10 cellular contexts compared by ENCODE assay signal in the genomic region with DNA sequence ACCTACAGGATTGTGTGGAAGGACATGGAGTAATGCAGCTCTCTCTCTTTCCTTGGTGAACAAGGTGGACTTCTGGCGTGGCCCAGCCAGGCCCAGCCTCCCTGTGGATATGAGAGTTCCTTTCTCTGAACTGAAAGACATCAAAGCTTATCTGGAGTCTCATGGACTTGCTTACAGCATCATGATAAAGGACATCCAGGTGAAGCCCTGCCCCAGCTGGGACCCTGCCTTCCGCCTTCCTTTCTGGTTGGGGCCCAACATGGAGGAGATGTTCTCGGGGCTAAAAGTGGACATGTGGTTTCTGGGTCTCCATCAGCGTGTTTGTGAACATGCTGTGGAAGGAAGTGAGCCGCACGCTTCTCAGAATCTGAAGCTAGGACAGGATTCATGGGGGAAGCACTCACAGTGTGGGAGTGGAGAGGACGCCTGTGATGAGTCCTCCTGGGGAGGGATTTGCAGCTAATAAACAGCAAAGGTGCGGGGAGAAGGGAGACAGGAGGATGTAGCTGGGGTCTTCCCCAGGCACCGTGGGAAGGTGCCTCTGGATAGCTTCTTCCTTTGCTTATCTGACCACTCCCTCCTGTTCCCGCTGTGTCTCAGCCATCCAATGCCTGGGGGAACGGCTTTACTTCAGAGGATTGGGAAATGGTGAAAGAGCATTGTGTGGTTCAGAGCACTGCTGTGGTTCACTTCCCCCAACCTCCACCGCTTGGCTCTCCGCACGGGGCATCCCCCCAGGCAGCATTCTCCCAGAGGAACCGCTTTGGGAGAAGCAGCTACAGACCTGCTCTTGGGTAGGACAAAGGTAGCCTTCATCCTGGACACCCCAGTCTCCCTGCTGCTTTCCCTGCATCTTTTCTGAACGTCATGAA. TPM values are rescaled to one million over a fixed set of nuclear protein-coding genes. Genes with fewer than 3 reads are reported as not detected.
DNase-seq lines count a peak whose midpoint lies in the region; ATAC-seq lines count a peak whose summit lies in the region.
"Had no signal": no experiment of that assay in that cellular context is flagged by ENCODE, and none has a peak within 500 bp of the region (broad histone marks: within the 10 kb centered on the region; RNA-seq: fewer than 3 reads in every experiment).

No MANE protein-coding gene starts in this region.

- no peak overlapping the region for H3K9ac ChIP-seq in skeletal muscle tissue (ENCODE audit: low read depth in 1 of 3, low read length in 3 of 3)

- DNase-seq in NCI-H1105 treated with DMSO at 0.1 percent for 48 hours (lab: John Stamatoyannopoulos, UW) (peak; percentile 33), NCI-H1105 (lab: John Stamatoyannopoulos, UW) (no peak), SJCRH30 (peak; percentile 88 to 95), foreskin melanocyte (peak; percentile 45), NK-92 (lab: John Stamatoyannopoulos, UW; ENCODE audit: unreplicated experiment) (no peak)
- DNase-seq in effector memory CD4-positive, alpha-beta T cell: no peak
- DNase-seq: left colon had no signal

- H3K36me3 ChIP-seq in SJCRH30 (no peaks in the 10 kb centered on the region), skeletal muscle tissue (ENCODE audit: control insufficient read depth in 3 of 3, insufficient read depth in 3 of 3, low read length in 3 of 3) (no peaks in the 10 kb centered on the region)
- H3K36me3 ChIP-seq in effector memory CD4-positive, alpha-beta T cell (ENCODE audit: control insufficient read depth, insufficient read depth, low read length): no peaks in the 10 kb centered on the region

- H3K27me3 ChIP-seq in SJCRH30 (no peaks in the 10 kb centered on the region), skeletal muscle tissue (ENCODE audit: control insufficient read depth in 3 of 3, insufficient read depth in 3 of 3, low read length in 3 of 3) (peaks cover 3 to 20% (median 12%) of the 10 kb centered on the region in 3 donors)
- H3K27me3 ChIP-seq in effector memory CD4-positive, alpha-beta T cell (replicated peaks; ENCODE audit: control insufficient read depth, insufficient read depth, low read length, poor library complexity, severe bottlenecking): no peaks in the 10 kb centered on the region

- H3K27ac ChIP-seq in SJCRH30 (peak overlapping the region; percentile 91), skeletal muscle tissue (ENCODE audit: low read depth, low read length) (peak overlapping the region; percentile 68)
- no peak overlapping the region for H3K27ac ChIP-seq in effector memory CD4-positive, alpha-beta T cell (ENCODE audit: insufficient read depth, low read length, poor library complexity, severe bottlenecking)
- H3K27ac ChIP-seq: HL-60 had no signal

- no peak for ATAC-seq in GM19463 (IDR thresholded peaks at IDR 0.05; ENCODE audit: unreplicated experiment)
- ATAC-seq: left colon had no signal

- peaks cover 41% of the 10 kb centered on the region for H3K4me1 ChIP-seq in SJCRH30
- H3K4me1 ChIP-seq in skeletal muscle tissue (ENCODE audit: control insufficient read depth in 3 of 3, insufficient read depth in 3 of 3, low read length in 3 of 3): peaks cover 9 to 25% (median 19%) of the 10 kb centered on the region in 3 donors
- no peaks in the 10 kb centered on the region for H3K4me1 ChIP-seq in effector memory CD4-positive, alpha-beta T cell (ENCODE audit: control insufficient read depth, insufficient read depth, low read length, poor library complexity, severe bottlenecking)

- H3K4me3 ChIP-seq in SJCRH30 (peak overlapping the region; percentile 38), skeletal muscle tissue (ENCODE audit: low read length in 3 of 3) (no peak overlapping the region)
- H3K4me3 ChIP-seq in effector memory CD4-positive, alpha-beta T cell (ENCODE audit: insufficient read depth, low read depth, low read length, poor library complexity, severe bottlenecking): no peak overlapping the region

- H3K9me3 ChIP-seq in SJCRH30 (replicated peaks) (no peaks in the 10 kb centered on the region), skeletal muscle tissue (ENCODE audit: control insufficient read depth in 3 of 3, low read length in 3 of 3) (no peaks in the 10 kb centered on the region)
- no peaks in the 10 kb centered on the region for H3K9me3 ChIP-seq in effector memory CD4-positive, alpha-beta T cell (ENCODE audit: control insufficient read depth, low read length)

RNA-seq across cellular contexts. Expression of gene CPA5, which starts 5.5 kb away (rescaled TPM):
- total RNA-seq in SJCRH30 (2014; rRNA removed; shearing (Covaris generic)): 2.6 and 3.3 TPM in 2 replicates
- not detected for total RNA-seq in skeletal muscle tissue
- total RNA-seq: left colon had no signal

RNA-seq across cellular contexts. Expression of gene CPA1, which starts 30.1 kb away (rescaled TPM):
- 0.81 and 1.1 TPM in 2 replicates for total RNA-seq in SJCRH30 (2014; rRNA removed; shearing (Covaris generic))
- total RNA-seq in skeletal muscle tissue: 2.6 TPM

RNA-seq across cellular contexts. Expression of gene CPA4, which starts 57.2 kb away (rescaled TPM):
- 3.2 and 4.8 TPM in 2 replicates for total RNA-seq in SJCRH30 (2014; rRNA removed; shearing (Covaris generic))
- 2.1 TPM for total RNA-seq in skeletal muscle tissue
- total RNA-seq: left colon had no signal

Comparison
In these comparisons a context has a peak if more than half of its experiments do, and no peak if none do; other contexts are left out.
1. DNase-seq: peak in NCI-H1105 treated with DMSO at 0.1 percent for 48 hours (single experiment), SJCRH30 (2 of 2) and foreskin melanocyte (single experiment); none in NCI-H1105 (single experiment), effector memory CD4-positive, alpha-beta T cell (0 of 3) and NK-92 (single experiment).